ENCODE assay signal across 17 cellular contexts in genomic region chr7:127891854-127892438, GRCh38.
"Had no signal": no experiment of that assay in that cellular context is flagged by ENCODE, and none has a peak within 500 bp of the region (broad histone marks: within the 10 kb centered on the region; RNA-seq: fewer than 3 reads in every experiment).

No MANE protein-coding gene starts in this region.

- H3K4me1 ChIP-seq: right lobe of liver had no signal

- H3K4me3 Mint-ChIP-seq: activated CD4-positive, alpha-beta T cell treated with anti-CD3 and anti-CD28 coated beads, Interleukin-2, amount 10 ng/mL, durations not matched to agents 7 days and 5 days; activated CD8-positive, alpha-beta T cell treated with anti-CD3 and anti-CD28 coated beads for 36 hours; mesothelial cell of epicardium; natural killer cell treated with Interleukin-12 subunit alpha and Interleukin-12 subunit beta and Interleukin-15 and Interleukin-18, amount 100 ng/mL, for 72 hours; stimulated activated naive CD8-positive, alpha-beta T cell treated with anti-CD3 and anti-CD28 coated beads, Interleukin-15, Interleukin-2, amounts not matched to agents 100 ng/mL and 50 ng/mL, for 24 hours had no signal

- H3K9ac ChIP-seq: parathyroid adenoma had no signal

- H3K27ac ChIP-seq: heart left ventricle, left ventricle myocardium inferior, parathyroid adenoma, right lobe of liver, skin epidermis, tibial artery had no signal

- ATAC-seq: activated CD4-positive, CD25-positive, alpha-beta regulatory T cell treated with anti-CD3 and anti-CD28 coated beads, Interleukin-2, amount 50 U/mL, for 24 hours; activated CD8-positive, alpha-beta T cell treated with anti-CD3 and anti-CD28 coated beads for 36 hours; activated naive CD4-positive, alpha-beta T cell treated with anti-CD3 and anti-CD28 coated beads, Interleukin-2, amount 50 U/mL, for 72 hours; heart left ventricle; natural killer cell treated with Interleukin-12 subunit alpha and Interleukin-12 subunit beta and Interleukin-15 and Interleukin-18, amount 100 ng/mL, for 72 hours had no signal

- H3K9me3 Mint-ChIP-seq: activated CD4-positive, alpha-beta T cell treated with anti-CD3 and anti-CD28 coated beads, Interleukin-2, amount 10 ng/mL, durations not matched to agents 7 days and 5 days; activated CD8-positive, alpha-beta T cell treated with anti-CD3 and anti-CD28 coated beads for 36 hours; activated naive CD4-positive, alpha-beta T cell treated with anti-CD3 and anti-CD28 coated beads, Interleukin-2, amount 50 U/mL, for 72 hours; natural killer cell treated with Interleukin-12 subunit alpha and Interleukin-12 subunit beta and Interleukin-15 and Interleukin-18, amount 100 ng/mL, for 72 hours; stimulated activated naive CD8-positive, alpha-beta T cell treated with anti-CD3 and anti-CD28 coated beads, Interleukin-15, Interleukin-2, amounts not matched to agents 100 ng/mL and 50 ng/mL, for 24 hours had no signal

- H3K9me3 ChIP-seq: heart left ventricle, left ventricle myocardium inferior, right lobe of liver, tibial artery had no signal

- DNase-seq: activated CD4-positive, alpha-beta T cell treated with anti-CD3 and anti-CD28 coated beads, Interleukin-2, amount 10 ng/mL, durations not matched to agents 7 days and 5 days; activated CD8-positive, alpha-beta T cell treated with anti-CD3 and anti-CD28 coated beads for 36 hours; cerebellar nuclear complex; cortex of kidney; heart left ventricle; left ventricle myocardium inferior; right lobe of liver; stimulated activated CD4-positive, alpha-beta T cell treated with anti-CD3 and anti-CD28 coated beads, Interleukin-1b, Interleukin-23, amount 100 ng/mL, for 48 hours; substantia nigra; tibial artery had no signal

- H3K4me1 Mint-ChIP-seq: activated CD4-positive, alpha-beta T cell treated with anti-CD3 and anti-CD28 coated beads, Interleukin-2, amount 10 ng/mL, durations not matched to agents 7 days and 5 days had no signal

- H2AFZ ChIP-seq: parathyroid adenoma had no signal

- H3K4me3 ChIP-seq: heart left ventricle, left ventricle myocardium inferior, right lobe of liver, skin epidermis, tibial artery had no signal

- H3K27me3 ChIP-seq: heart left ventricle, right lobe of liver, tibial artery had no signal

- H3K27ac Mint-ChIP-seq: activated CD4-positive, alpha-beta T cell treated with anti-CD3 and anti-CD28 coated beads, Interleukin-2, amount 10 ng/mL, durations not matched to agents 7 days and 5 days; activated CD8-positive, alpha-beta T cell treated with anti-CD3 and anti-CD28 coated beads for 36 hours; activated naive CD4-positive, alpha-beta T cell treated with anti-CD3 and anti-CD28 coated beads, Interleukin-2, amount 50 U/mL, for 72 hours; mesothelial cell of epicardium; natural killer cell treated with Interleukin-12 subunit alpha and Interleukin-12 subunit beta and Interleukin-15 and Interleukin-18, amount 100 ng/mL, for 72 hours had no signal

- H3K27me3 Mint-ChIP-seq: activated CD4-positive, alpha-beta T cell treated with anti-CD3 and anti-CD28 coated beads, Interleukin-2, amount 10 ng/mL, durations not matched to agents 7 days and 5 days; activated CD8-positive, alpha-beta T cell treated with anti-CD3 and anti-CD28 coated beads for 36 hours; natural killer cell treated with Interleukin-12 subunit alpha and Interleukin-12 subunit beta and Interleukin-15 and Interleukin-18, amount 100 ng/mL, for 72 hours; stimulated activated naive CD8-positive, alpha-beta T cell treated with anti-CD3 and anti-CD28 coated beads, Interleukin-15, Interleukin-2, amounts not matched to agents 100 ng/mL and 50 ng/mL, for 24 hours had no signal
